15 cellular contexts compared by ENCODE assay signal in genomic region chr18:57475903-57476302, GRCh38. TPM values are rescaled to one million over a fixed set of nuclear protein-coding genes. Genes with fewer than 3 reads are reported as not detected.
"Had no signal": no experiment of that assay in that cellular context is flagged by ENCODE, and none has a peak within 500 bp of the region (broad histone marks: within the 10 kb centered on the region; RNA-seq: fewer than 3 reads in every experiment).

No MANE protein-coding gene starts in this region.

- H3K9me3 Mint-ChIP-seq: activated T-helper 1 cell treated with anti-CD3 and anti-CD28 coated beads, Interleukin-12 subunit alpha, Interleukin-12 subunit beta, Interleukin-2, Interleukin-4 antibody, amounts not matched to agents 30 ng/mL and 10 ng/mL and 1 ng/mL, durations not matched to agents 14 hours and 24 hours and 36 hours; nephron progenitor cell; stimulated activated naive B cell treated with anti-CD40 and anti-IgM and Interleukin-4, amounts not matched to agents 10 μg/mL and 1 μg/mL and 100 μg/mL, for 72 hours; WTC11 had no signal

- H3K4me3 ChIP-seq: colonic mucosa, heart right ventricle, left ventricle myocardium inferior, sigmoid colon, tibial nerve had no signal

- H3K4me1 ChIP-seq: colonic mucosa, left ventricle myocardium inferior, sigmoid colon, tibial nerve had no signal

- H3K36me3 ChIP-seq: colonic mucosa, heart right ventricle, left ventricle myocardium inferior, sigmoid colon, tibial nerve had no signal

- H3K9me3 ChIP-seq: colonic mucosa, heart right ventricle, left ventricle myocardium inferior, sigmoid colon, tibial nerve had no signal

- ATAC-seq: activated CD8-positive, alpha-beta T cell treated with anti-CD3 and anti-CD28 coated beads, Interleukin-2, amount 10 ng/mL, durations not matched to agents 7 days and 5 days; heart right ventricle; WTC11 had no signal

- H3K27me3 ChIP-seq: colonic mucosa, tibial nerve had no signal

- DNase-seq: activated CD4-positive, alpha-beta T cell treated with anti-CD3 and anti-CD28 coated beads for 48 hours; activated CD8-positive, alpha-beta T cell treated with anti-CD3 and anti-CD28 coated beads, Interleukin-2, amount 10 ng/mL, durations not matched to agents 7 days and 5 days; activated naive CD4-positive, alpha-beta T cell treated with Interleukin-2 at 50 U/mL for 16 hours; colonic mucosa; foreskin melanocyte; heart right ventricle; left ventricle myocardium inferior; nephron progenitor cell; sigmoid colon; stimulated activated CD4-positive, alpha-beta T cell treated with anti-CD3 and anti-CD28 coated beads, Interleukin-2, amount 100 ng/mL, for 24 hours; stimulated activated naive B cell treated with anti-CD40 and anti-IgM and Interleukin-4, amounts not matched to agents 10 μg/mL and 1 μg/mL and 100 μg/mL, for 72 hours had no signal

- H3K27ac Mint-ChIP-seq: activated CD8-positive, alpha-beta T cell treated with anti-CD3 and anti-CD28 coated beads, Interleukin-2, amount 10 ng/mL, durations not matched to agents 7 days and 5 days; activated T-helper 1 cell treated with anti-CD3 and anti-CD28 coated beads, Interleukin-12 subunit alpha, Interleukin-12 subunit beta, Interleukin-2, Interleukin-4 antibody, amounts not matched to agents 30 ng/mL and 10 ng/mL and 1 ng/mL, durations not matched to agents 14 hours and 24 hours and 36 hours; nephron progenitor cell; stimulated activated naive B cell treated with anti-CD40 and anti-IgM and Interleukin-4, amounts not matched to agents 10 μg/mL and 1 μg/mL and 100 μg/mL, for 72 hours; WTC11 had no signal

- H3K36me3 Mint-ChIP-seq: stimulated activated naive B cell treated with anti-CD40 and anti-IgM and Interleukin-4, amounts not matched to agents 10 μg/mL and 1 μg/mL and 100 μg/mL, for 72 hours; WTC11 had no signal

- H3K4me3 Mint-ChIP-seq: activated CD8-positive, alpha-beta T cell treated with anti-CD3 and anti-CD28 coated beads, Interleukin-2, amount 10 ng/mL, durations not matched to agents 7 days and 5 days; activated T-helper 1 cell treated with anti-CD3 and anti-CD28 coated beads, Interleukin-12 subunit alpha, Interleukin-12 subunit beta, Interleukin-2, Interleukin-4 antibody, amounts not matched to agents 30 ng/mL and 10 ng/mL and 1 ng/mL, durations not matched to agents 14 hours and 24 hours and 36 hours; nephron progenitor cell; stimulated activated naive B cell treated with anti-CD40 and anti-IgM and Interleukin-4, amounts not matched to agents 10 μg/mL and 1 μg/mL and 100 μg/mL, for 72 hours; WTC11 had no signal

- H3K27ac ChIP-seq: colonic mucosa, heart right ventricle, left ventricle myocardium inferior, sigmoid colon, tibial nerve had no signal

RNA-seq across cellular contexts. Expression of gene ONECUT2, which starts 40.7 kb away (rescaled TPM):
- total RNA-seq: activated CD8-positive, alpha-beta T cell treated with anti-CD3 and anti-CD28 coated beads, Interleukin-2, amount 10 ng/mL, durations not matched to agents 7 days and 5 days; subcutaneous adipose tissue had no signal
